In the genomic region with DNA sequence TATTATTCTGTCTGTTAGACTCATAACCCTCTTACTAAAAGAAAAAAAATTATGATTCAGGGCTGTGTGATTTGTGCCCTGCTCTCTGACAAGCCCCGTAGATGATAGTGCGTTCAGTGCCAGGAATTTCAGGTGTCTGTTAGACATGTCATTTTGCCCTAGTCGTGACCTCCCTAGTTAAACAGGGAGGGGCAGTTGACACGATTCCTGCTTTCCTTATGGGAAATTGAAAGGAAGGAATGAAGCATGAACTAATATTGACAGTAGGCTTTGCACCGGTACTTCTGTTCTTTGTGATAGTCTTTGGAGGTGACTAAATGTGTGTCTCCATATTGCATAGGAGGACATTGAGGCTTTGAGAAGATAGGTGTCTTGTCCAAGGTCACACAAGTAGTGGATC, we compare ENCODE assay signal across 1 cellular context.
TF ChIP-seq lines count a peak whose summit lies in the region.

No MANE protein-coding gene starts in this region.

TF ChIP-seq in HepG2, 621 proteins besides CTCF, POLR2A, EP300 and RAD21 (continued from another document and continues in another):
- TF ChIP-seq, protein P1, sequence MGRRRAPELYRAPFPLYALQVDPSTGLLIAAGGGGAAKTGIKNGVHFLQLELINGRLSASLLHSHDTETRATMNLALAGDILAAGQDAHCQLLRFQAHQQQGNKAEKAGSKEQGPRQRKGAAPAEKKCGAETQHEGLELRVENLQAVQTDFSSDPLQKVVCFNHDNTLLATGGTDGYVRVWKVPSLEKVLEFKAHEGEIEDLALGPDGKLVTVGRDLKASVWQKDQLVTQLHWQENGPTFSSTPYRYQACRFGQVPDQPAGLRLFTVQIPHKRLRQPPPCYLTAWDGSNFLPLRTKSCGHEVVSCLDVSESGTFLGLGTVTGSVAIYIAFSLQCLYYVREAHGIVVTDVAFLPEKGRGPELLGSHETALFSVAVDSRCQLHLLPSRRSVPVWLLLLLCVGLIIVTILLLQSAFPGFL (CRISPR knock-in tag; IDR thresholded peaks at IDR 0.05): no peak
- TF ChIP-seq ZNF619 (CRISPR knock-in tag; IDR thresholded peaks at IDR 0.05) (no peak), ONECUT2 (CRISPR knock-in tag; IDR thresholded peaks at IDR 0.05) (no peak), ZNF737 (CRISPR knock-in tag; IDR thresholded peaks at IDR 0.05; ENCODE audit: borderline replicate concordance) (no peak), MAZ (IDR thresholded peaks at IDR 0.05; ENCODE audit: borderline replicate concordance, low read depth, low read length) (no peak), MAZ (CRISPR knock-in tag; IDR thresholded peaks at IDR 0.05; ENCODE audit: low read depth) (no peak), ZNF263 (CRISPR knock-in tag; IDR thresholded peaks at IDR 0.05) (no peak), ZNF350 (CRISPR knock-in tag; IDR thresholded peaks at IDR 0.05; ENCODE audit: borderline replicate concordance, low read depth) (no peak), ZNF7 (CRISPR knock-in tag; IDR thresholded peaks at IDR 0.05) (no peak), IRF2 (CRISPR knock-in tag; IDR thresholded peaks at IDR 0.05) (0 out of 2 replicates have a peak, but pooled peaks have one; percentile 15), ZNF766 (CRISPR knock-in tag; IDR thresholded peaks at IDR 0.05; ENCODE audit: borderline replicate concordance) (no peak), HCFC1 (IDR thresholded peaks at IDR 0.05; ENCODE audit: low read depth, low read length) (no peak), ZMAT3 (CRISPR knock-in tag; conservative IDR thresholded peaks at IDR 0.05) (no peak), ISL2 (CRISPR knock-in tag; IDR thresholded peaks at IDR 0.05) (no peak; the same call in 1 of the 2 replicates), ZNF367 (CRISPR knock-in tag; IDR thresholded peaks at IDR 0.05; ENCODE audit: borderline replicate concordance) (no peak), NFKB2 (CRISPR knock-in tag; IDR thresholded peaks at IDR 0.05; ENCODE audit: borderline replicate concordance) (no peak), SOX5 (CRISPR knock-in tag; IDR thresholded peaks at IDR 0.05; ENCODE audit: borderline replicate concordance) (peak; percentile 79; the same call in 1 of the 2 replicates), MED13 (CRISPR knock-in tag; IDR thresholded peaks at IDR 0.05) (no peak), ZBTB38 (CRISPR knock-in tag; IDR thresholded peaks at IDR 0.05) (no peak), NR2F6 (IDR thresholded peaks at IDR 0.05) (peak; percentile 81), NR2F6 (CRISPR knock-in tag; IDR thresholded peaks at IDR 0.05) (peak; percentile 85), ZNF383 (CRISPR knock-in tag; IDR thresholded peaks at IDR 0.05; ENCODE audit: borderline replicate concordance) (no peak), TEAD3 (CRISPR knock-in tag; optimal IDR thresholded peaks at IDR 0.05; ENCODE audit: borderline replicate concordance) (peak; percentile 91), YY1 (IDR thresholded peaks at IDR 0.05; ENCODE audit: insufficient read depth, insufficient replicate concordance, low read depth, low read length) (no peak), ZSCAN29 (CRISPR knock-in tag; conservative IDR thresholded peaks at IDR 0.05) (no peak), SIN3A (IDR thresholded peaks at IDR 0.05; ENCODE audit: borderline replicate concordance, low read depth, low read length) (no peak), ELF4 (CRISPR knock-in tag; IDR thresholded peaks at IDR 0.05; ENCODE audit: borderline replicate concordance) (no peak)
- TF ChIP-seq, protein P2, sequence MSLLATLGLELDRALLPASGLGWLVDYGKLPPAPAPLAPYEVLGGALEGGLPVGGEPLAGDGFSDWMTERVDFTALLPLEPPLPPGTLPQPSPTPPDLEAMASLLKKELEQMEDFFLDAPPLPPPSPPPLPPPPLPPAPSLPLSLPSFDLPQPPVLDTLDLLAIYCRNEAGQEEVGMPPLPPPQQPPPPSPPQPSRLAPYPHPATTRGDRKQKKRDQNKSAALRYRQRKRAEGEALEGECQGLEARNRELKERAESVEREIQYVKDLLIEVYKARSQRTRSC (CRISPR knock-in tag; IDR thresholded peaks at IDR 0.05; ENCODE audit: low read depth): no peak
- TF ChIP-seq, protein P3, sequence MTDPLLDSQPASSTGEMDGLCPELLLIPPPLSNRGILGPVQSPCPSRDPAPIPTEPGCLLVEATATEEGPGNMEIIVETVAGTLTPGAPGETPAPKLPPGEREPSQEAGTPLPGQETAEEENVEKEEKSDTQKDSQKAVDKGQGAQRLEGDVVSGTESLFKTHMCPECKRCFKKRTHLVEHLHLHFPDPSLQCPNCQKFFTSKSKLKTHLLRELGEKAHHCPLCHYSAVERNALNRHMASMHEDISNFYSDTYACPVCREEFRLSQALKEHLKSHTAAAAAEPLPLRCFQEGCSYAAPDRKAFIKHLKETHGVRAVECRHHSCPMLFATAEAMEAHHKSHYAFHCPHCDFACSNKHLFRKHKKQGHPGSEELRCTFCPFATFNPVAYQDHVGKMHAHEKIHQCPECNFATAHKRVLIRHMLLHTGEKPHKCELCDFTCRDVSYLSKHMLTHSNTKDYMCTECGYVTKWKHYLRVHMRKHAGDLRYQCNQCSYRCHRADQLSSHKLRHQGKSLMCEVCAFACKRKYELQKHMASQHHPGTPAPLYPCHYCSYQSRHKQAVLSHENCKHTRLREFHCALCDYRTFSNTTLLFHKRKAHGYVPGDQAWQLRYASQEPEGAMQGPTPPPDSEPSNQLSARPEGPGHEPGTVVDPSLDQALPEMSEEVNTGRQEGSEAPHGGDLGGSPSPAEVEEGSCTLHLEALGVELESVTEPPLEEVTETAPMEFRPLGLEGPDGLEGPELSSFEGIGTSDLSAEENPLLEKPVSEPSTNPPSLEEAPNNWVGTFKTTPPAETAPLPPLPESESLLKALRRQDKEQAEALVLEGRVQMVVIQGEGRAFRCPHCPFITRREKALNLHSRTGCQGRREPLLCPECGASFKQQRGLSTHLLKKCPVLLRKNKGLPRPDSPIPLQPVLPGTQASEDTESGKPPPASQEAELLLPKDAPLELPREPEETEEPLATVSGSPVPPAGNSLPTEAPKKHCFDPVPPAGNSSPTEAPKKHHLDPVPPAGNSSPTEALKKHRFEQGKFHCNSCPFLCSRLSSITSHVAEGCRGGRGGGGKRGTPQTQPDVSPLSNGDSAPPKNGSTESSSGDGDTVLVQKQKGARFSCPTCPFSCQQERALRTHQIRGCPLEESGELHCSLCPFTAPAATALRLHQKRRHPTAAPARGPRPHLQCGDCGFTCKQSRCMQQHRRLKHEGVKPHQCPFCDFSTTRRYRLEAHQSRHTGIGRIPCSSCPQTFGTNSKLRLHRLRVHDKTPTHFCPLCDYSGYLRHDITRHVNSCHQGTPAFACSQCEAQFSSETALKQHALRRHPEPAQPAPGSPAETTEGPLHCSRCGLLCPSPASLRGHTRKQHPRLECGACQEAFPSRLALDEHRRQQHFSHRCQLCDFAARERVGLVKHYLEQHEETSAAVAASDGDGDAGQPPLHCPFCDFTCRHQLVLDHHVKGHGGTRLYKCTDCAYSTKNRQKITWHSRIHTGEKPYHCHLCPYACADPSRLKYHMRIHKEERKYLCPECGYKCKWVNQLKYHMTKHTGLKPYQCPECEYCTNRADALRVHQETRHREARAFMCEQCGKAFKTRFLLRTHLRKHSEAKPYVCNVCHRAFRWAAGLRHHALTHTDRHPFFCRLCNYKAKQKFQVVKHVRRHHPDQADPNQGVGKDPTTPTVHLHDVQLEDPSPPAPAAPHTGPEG (CRISPR knock-in tag; IDR thresholded peaks at IDR 0.05): no peak
- TF ChIP-seq, protein P4, sequence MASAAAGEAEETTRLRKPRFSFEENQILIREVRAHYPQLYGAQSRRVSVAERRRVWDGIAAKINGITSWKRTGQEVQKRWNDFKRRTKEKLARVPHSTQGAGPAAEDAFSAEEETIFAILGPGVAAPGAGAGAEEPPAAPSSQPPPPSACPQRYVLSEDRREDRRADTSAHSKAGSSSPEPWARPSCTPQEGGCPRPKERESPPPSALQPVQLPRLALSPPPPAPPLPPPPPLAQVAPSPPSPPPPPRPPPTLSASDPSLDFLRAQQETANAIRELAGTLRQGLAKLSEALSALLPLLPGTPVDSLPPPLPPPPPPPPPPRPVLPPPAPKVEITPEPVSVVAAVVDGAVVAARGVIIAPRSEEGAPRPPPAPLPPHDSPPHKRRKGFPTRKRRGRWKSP (CRISPR knock-in tag; IDR thresholded peaks at IDR 0.05): no peak
- TF ChIP-seq, protein P5, sequence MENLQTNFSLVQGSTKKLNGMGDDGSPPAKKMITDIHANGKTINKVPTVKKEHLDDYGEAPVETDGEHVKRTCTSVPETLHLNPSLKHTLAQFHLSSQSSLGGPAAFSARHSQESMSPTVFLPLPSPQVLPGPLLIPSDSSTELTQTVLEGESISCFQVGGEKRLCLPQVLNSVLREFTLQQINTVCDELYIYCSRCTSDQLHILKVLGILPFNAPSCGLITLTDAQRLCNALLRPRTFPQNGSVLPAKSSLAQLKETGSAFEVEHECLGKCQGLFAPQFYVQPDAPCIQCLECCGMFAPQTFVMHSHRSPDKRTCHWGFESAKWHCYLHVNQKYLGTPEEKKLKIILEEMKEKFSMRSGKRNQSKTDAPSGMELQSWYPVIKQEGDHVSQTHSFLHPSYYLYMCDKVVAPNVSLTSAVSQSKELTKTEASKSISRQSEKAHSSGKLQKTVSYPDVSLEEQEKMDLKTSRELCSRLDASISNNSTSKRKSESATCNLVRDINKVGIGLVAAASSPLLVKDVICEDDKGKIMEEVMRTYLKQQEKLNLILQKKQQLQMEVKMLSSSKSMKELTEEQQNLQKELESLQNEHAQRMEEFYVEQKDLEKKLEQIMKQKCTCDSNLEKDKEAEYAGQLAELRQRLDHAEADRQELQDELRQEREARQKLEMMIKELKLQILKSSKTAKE (CRISPR knock-in tag; IDR thresholded peaks at IDR 0.05; ENCODE audit: borderline replicate concordance): peak; percentile 77
- TF ChIP-seq, protein P6, sequence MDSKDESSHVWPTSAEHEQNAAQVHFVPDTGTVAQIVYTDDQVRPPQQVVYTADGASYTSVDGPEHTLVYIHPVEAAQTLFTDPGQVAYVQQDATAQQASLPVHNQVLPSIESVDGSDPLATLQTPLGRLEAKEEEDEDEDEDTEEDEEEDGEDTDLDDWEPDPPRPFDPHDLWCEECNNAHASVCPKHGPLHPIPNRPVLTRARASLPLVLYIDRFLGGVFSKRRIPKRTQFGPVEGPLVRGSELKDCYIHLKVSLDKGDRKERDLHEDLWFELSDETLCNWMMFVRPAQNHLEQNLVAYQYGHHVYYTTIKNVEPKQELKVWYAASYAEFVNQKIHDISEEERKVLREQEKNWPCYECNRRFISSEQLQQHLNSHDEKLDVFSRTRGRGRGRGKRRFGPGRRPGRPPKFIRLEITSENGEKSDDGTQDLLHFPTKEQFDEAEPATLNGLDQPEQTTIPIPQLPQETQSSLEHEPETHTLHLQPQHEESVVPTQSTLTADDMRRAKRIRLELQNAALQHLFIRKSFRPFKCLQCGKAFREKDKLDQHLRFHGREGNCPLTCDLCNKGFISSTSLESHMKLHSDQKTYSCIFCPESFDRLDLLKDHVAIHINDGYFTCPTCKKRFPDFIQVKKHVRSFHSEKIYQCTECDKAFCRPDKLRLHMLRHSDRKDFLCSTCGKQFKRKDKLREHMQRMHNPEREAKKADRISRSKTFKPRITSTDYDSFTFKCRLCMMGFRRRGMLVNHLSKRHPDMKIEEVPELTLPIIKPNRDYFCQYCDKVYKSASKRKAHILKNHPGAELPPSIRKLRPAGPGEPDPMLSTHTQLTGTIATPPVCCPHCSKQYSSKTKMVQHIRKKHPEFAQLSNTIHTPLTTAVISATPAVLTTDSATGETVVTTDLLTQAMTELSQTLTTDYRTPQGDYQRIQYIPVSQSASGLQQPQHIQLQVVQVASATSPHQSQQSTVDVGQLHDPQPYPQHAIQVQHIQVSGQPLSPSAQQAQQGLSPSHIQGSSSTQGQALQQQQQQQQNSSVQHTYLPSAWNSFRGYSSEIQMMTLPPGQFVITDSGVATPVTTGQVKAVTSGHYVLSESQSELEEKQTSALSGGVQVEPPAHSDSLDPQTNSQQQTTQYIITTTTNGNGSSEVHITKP (CRISPR knock-in tag; IDR thresholded peaks at IDR 0.05; ENCODE audit: low read depth): 0 out of 2 replicates have a peak, but pooled peaks have one; percentile 41
- TF ChIP-seq, protein P7, sequence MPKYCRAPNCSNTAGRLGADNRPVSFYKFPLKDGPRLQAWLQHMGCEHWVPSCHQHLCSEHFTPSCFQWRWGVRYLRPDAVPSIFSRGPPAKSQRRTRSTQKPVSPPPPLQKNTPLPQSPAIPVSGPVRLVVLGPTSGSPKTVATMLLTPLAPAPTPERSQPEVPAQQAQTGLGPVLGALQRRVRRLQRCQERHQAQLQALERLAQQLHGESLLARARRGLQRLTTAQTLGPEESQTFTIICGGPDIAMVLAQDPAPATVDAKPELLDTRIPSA (CRISPR knock-in tag; IDR thresholded peaks at IDR 0.05; ENCODE audit: borderline replicate concordance): no peak
- TF ChIP-seq, protein P8, sequence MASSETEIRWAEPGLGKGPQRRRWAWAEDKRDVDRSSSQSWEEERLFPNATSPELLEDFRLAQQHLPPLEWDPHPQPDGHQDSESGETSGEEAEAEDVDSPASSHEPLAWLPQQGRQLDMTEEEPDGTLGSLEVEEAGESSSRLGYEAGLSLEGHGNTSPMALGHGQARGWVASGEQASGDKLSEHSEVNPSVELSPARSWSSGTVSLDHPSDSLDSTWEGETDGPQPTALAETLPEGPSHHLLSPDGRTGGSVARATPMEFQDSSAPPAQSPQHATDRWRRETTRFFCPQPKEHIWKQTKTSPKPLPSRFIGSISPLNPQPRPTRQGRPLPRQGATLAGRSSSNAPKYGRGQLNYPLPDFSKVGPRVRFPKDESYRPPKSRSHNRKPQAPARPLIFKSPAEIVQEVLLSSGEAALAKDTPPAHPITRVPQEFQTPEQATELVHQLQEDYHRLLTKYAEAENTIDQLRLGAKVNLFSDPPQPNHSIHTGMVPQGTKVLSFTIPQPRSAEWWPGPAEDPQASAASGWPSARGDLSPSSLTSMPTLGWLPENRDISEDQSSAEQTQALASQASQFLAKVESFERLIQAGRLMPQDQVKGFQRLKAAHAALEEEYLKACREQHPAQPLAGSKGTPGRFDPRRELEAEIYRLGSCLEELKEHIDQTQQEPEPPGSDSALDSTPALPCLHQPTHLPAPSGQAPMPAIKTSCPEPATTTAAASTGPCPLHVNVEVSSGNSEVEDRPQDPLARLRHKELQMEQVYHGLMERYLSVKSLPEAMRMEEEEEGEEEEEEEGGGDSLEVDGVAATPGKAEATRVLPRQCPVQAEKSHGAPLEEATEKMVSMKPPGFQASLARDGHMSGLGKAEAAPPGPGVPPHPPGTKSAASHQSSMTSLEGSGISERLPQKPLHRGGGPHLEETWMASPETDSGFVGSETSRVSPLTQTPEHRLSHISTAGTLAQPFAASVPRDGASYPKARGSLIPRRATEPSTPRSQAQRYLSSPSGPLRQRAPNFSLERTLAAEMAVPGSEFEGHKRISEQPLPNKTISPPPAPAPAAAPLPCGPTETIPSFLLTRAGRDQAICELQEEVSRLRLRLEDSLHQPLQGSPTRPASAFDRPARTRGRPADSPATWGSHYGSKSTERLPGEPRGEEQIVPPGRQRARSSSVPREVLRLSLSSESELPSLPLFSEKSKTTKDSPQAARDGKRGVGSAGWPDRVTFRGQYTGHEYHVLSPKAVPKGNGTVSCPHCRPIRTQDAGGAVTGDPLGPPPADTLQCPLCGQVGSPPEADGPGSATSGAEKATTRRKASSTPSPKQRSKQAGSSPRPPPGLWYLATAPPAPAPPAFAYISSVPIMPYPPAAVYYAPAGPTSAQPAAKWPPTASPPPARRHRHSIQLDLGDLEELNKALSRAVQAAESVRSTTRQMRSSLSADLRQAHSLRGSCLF (CRISPR knock-in tag; IDR thresholded peaks at IDR 0.05; ENCODE audit: borderline replicate concordance): no peak
